In genomic region chr9:114155967-114156294, GRCh38 we compare ENCODE assay signal across 8 cellular contexts.
DNase-seq lines count a peak whose midpoint lies in the region; ATAC-seq lines count a peak whose summit lies in the region.

No MANE protein-coding gene starts in this region.

- H3K36me3 Mint-ChIP-seq in activated naive CD4-positive, alpha-beta T cell treated with anti-CD3 and anti-CD28 coated beads, Interleukin-2, amount 50 U/mL, for 24 hours: no peaks in the 10 kb centered on the region
- H3K36me3 Mint-ChIP-seq in stimulated activated effector memory CD8-positive, alpha-beta T cell treated with anti-CD3 and anti-CD28 coated beads, Interleukin-12 subunit alpha, Interleukin-12 subunit beta, amount 100 ng/mL, for 72 hours: no peaks in the 10 kb centered on the region

- ATAC-seq in stimulated activated effector memory CD8-positive, alpha-beta T cell treated with anti-CD3 and anti-CD28 coated beads, Interleukin-12 subunit alpha, Interleukin-12 subunit beta, amount 100 ng/mL, for 72 hours: no peak
- ATAC-seq in GM19455 (IDR thresholded peaks at IDR 0.05; ENCODE audit: unreplicated experiment) (no peak), GM18517 (IDR thresholded peaks at IDR 0.05; ENCODE audit: unreplicated experiment) (no peak)
- no peak for ATAC-seq in activated CD4-positive, CD25-positive, alpha-beta regulatory T cell treated with anti-CD3 and anti-CD28 coated beads, Interleukin-2, amount 50 U/mL, for 24 hours

- DNase-seq in HK-2 (ENCODE audit: unreplicated experiment): peak; percentile 29
- DNase-seq in iPS-NIHi11 (ENCODE audit: low spot score): peak; percentile 62
- DNase-seq in stimulated activated effector memory CD8-positive, alpha-beta T cell treated with anti-CD3 and anti-CD28 coated beads, Interleukin-12 subunit alpha, Interleukin-12 subunit beta, amount 100 ng/mL, for 72 hours (ENCODE audit: low spot score in 2 of 2): no peak
- no peak for DNase-seq in activated gamma-delta T cell treated with Interleukin-2 at 50 U/mL for 16 hours

- H3K4me3 Mint-ChIP-seq in activated naive CD4-positive, alpha-beta T cell treated with anti-CD3 and anti-CD28 coated beads, Interleukin-2, amount 50 U/mL, for 24 hours: peak overlapping the region; percentile 92
- peak overlapping the region; percentile 76 for H3K4me3 Mint-ChIP-seq in stimulated activated effector memory CD8-positive, alpha-beta T cell treated with anti-CD3 and anti-CD28 coated beads, Interleukin-12 subunit alpha, Interleukin-12 subunit beta, amount 100 ng/mL, for 72 hours

- H3K4me1 Mint-ChIP-seq in activated naive CD4-positive, alpha-beta T cell treated with anti-CD3 and anti-CD28 coated beads, Interleukin-2, amount 50 U/mL, for 24 hours: peaks cover 24% of the 10 kb centered on the region
- H3K4me1 Mint-ChIP-seq in stimulated activated effector memory CD8-positive, alpha-beta T cell treated with anti-CD3 and anti-CD28 coated beads, Interleukin-12 subunit alpha, Interleukin-12 subunit beta, amount 100 ng/mL, for 72 hours: peaks cover 33% of the 10 kb centered on the region

- H3K27ac Mint-ChIP-seq in activated naive CD4-positive, alpha-beta T cell treated with anti-CD3 and anti-CD28 coated beads, Interleukin-2, amount 50 U/mL, for 24 hours: no peak overlapping the region
- H3K27ac Mint-ChIP-seq in stimulated activated effector memory CD8-positive, alpha-beta T cell treated with anti-CD3 and anti-CD28 coated beads, Interleukin-12 subunit alpha, Interleukin-12 subunit beta, amount 100 ng/mL, for 72 hours: peak overlapping the region; percentile 30

- no peaks in the 10 kb centered on the region for H3K9me3 Mint-ChIP-seq in activated naive CD4-positive, alpha-beta T cell treated with anti-CD3 and anti-CD28 coated beads, Interleukin-2, amount 50 U/mL, for 24 hours
- H3K9me3 Mint-ChIP-seq in stimulated activated effector memory CD8-positive, alpha-beta T cell treated with anti-CD3 and anti-CD28 coated beads, Interleukin-12 subunit alpha, Interleukin-12 subunit beta, amount 100 ng/mL, for 72 hours: no peaks in the 10 kb centered on the region

- peaks cover 26% of the 10 kb centered on the region for H3K27me3 Mint-ChIP-seq in activated naive CD4-positive, alpha-beta T cell treated with anti-CD3 and anti-CD28 coated beads, Interleukin-2, amount 50 U/mL, for 24 hours

Comparison
In these comparisons a context has a peak if more than half of its experiments do, and no peak if none do; other contexts are left out.
1. DNase-seq: peak in HK-2 (single experiment) and iPS-NIHi11 (single experiment); none in stimulated activated effector memory CD8-positive, alpha-beta T cell treated with anti-CD3 and anti-CD28 coated beads, Interleukin-12 subunit alpha, Interleukin-12 subunit beta, amount 100 ng/mL, for 72 hours (0 of 2) and activated gamma-delta T cell treated with Interleukin-2 at 50 U/mL for 16 hours (single experiment).